In genomic region chr1:15423355-15424077, GRCh38 we compare ENCODE assay signal across 22 cellular contexts. TPM values are rescaled to one million over a fixed set of nuclear protein-coding genes. Genes with fewer than 3 reads are reported as not detected.
A peak's percentile ranks its signal among the peaks of the same experiment; 100 is the strongest.
DNase-seq lines count a peak whose midpoint lies in the region; ATAC-seq and TF ChIP-seq lines count a peak whose summit lies in the region.
"Had no signal": no experiment of that assay in that cellular context is flagged by ENCODE, and none has a peak within 500 bp of the region (broad histone marks: within the 10 kb centered on the region; RNA-seq: fewer than 3 reads in every experiment).

No MANE protein-coding gene starts in this region.

- TF ChIP-seq POLR2A in testis (IDR thresholded peaks at IDR 0.05): no peak

- peak overlapping the region; percentile 38 to 84 for H3K9ac ChIP-seq in mucosa of rectum (ENCODE audit: low read depth in 1 of 2, low read length in 2 of 2)
- H3K9ac ChIP-seq: GM23248, SK-N-SH had no signal

- no peaks in the 10 kb centered on the region for H3K9me3 Mint-ChIP-seq in activated T-cell treated with anti-CD3 and anti-CD28 coated beads, Interleukin-2, amount 50 U/mL, for 24 hours
- no peaks in the 10 kb centered on the region for H3K9me3 Mint-ChIP-seq in activated T-cell treated with anti-CD3 and anti-CD28 coated beads, Interleukin-2, amount 50 U/mL, for 4 hours
- H3K9me3 Mint-ChIP-seq: activated CD4-positive, alpha-beta T cell treated with anti-CD3 and anti-CD28 coated beads, Interleukin-2, amount 10 ng/mL, durations not matched to agents 24 days and 14 days; activated naive CD8-positive, alpha-beta T cell treated with anti-CD3 and anti-CD28 coated beads for 36 hours; stimulated activated naive CD8-positive, alpha-beta T cell treated with anti-CD3 and anti-CD28 coated beads, Interleukin-15, Interleukin-2, amounts not matched to agents 100 ng/mL and 50 ng/mL, for 24 hours had no signal

- no peak for ATAC-seq in activated T-cell treated with anti-CD3 and anti-CD28 coated beads, Interleukin-2, amount 50 U/mL, for 4 hours
- ATAC-seq in T-helper 17 cell (no peak), HG03469 (IDR thresholded peaks at IDR 0.05; ENCODE audit: unreplicated experiment) (no peak), GM19328 (IDR thresholded peaks at IDR 0.05; ENCODE audit: unreplicated experiment) (no peak)

- no peak for TF ChIP-seq CTCF in testis (IDR thresholded peaks at IDR 0.05)

- peaks cover 67% of the 10 kb centered on the region for H3K36me3 Mint-ChIP-seq in activated T-cell treated with anti-CD3 and anti-CD28 coated beads, Interleukin-2, amount 50 U/mL, for 24 hours (ENCODE audit: low read depth)
- peaks cover 8% of the 10 kb centered on the region for H3K36me3 Mint-ChIP-seq in activated T-cell treated with anti-CD3 and anti-CD28 coated beads, Interleukin-2, amount 50 U/mL, for 4 hours (ENCODE audit: insufficient read depth)
- peaks cover 8% of the 10 kb centered on the region for H3K36me3 Mint-ChIP-seq in T-helper 17 cell (ENCODE audit: low read depth)

- WGBS in testis, 2 donors: 70 to 78% methylated on average over 11 of the region's 11 CpGs

- H3K9me3 ChIP-seq in T-helper 17 cell (ENCODE audit: control insufficient read depth, low read length, poor library complexity, severe bottlenecking) (no peaks in the 10 kb centered on the region), mucosa of rectum (ENCODE audit: control insufficient read depth in 2 of 2, low read length in 2 of 2) (no peaks in the 10 kb centered on the region), testis (no peaks in the 10 kb centered on the region)
- H3K9me3 ChIP-seq: breast epithelium, Caco-2, esophagus squamous epithelium, SK-N-SH had no signal

- no peak overlapping the region for H3K4me3 Mint-ChIP-seq in activated T-cell treated with anti-CD3 and anti-CD28 coated beads, Interleukin-2, amount 50 U/mL, for 24 hours
- H3K4me3 Mint-ChIP-seq in activated T-cell treated with anti-CD3 and anti-CD28 coated beads, Interleukin-2, amount 50 U/mL, for 4 hours: no peak overlapping the region
- H3K4me3 Mint-ChIP-seq in T-helper 17 cell: peak overlapping the region; percentile 49
- H3K4me3 Mint-ChIP-seq: activated CD4-positive, alpha-beta T cell treated with anti-CD3 and anti-CD28 coated beads, Interleukin-2, amount 10 ng/mL, durations not matched to agents 24 days and 14 days; activated naive CD8-positive, alpha-beta T cell treated with anti-CD3 and anti-CD28 coated beads for 36 hours; stimulated activated naive CD8-positive, alpha-beta T cell treated with anti-CD3 and anti-CD28 coated beads, Interleukin-15, Interleukin-2, amounts not matched to agents 100 ng/mL and 50 ng/mL, for 24 hours had no signal

- no peak for DNase-seq in activated T-cell treated with anti-CD3 and anti-CD28 coated beads, Interleukin-2, amount 50 U/mL, for 24 hours
- no peak for DNase-seq in activated T-cell treated with anti-CD3 and anti-CD28 coated beads, Interleukin-2, amount 50 U/mL, for 4 hours
- DNase-seq in T-helper 17 cell: no peak
- no peak for DNase-seq in testis
- no peak for DNase-seq in medulla oblongata (ENCODE audit: extremely low spot score)
- DNase-seq: ACHN; activated CD4-positive, alpha-beta T cell treated with anti-CD3 and anti-CD28 coated beads, Interleukin-2, amount 10 ng/mL, durations not matched to agents 24 days and 14 days; activated naive CD8-positive, alpha-beta T cell treated with anti-CD3 and anti-CD28 coated beads for 36 hours; dorsolateral prefrontal cortex; esophagus squamous epithelium; GM23248; head of caudate nucleus; SK-N-SH had no signal

- H3K27ac Mint-ChIP-seq in activated T-cell treated with anti-CD3 and anti-CD28 coated beads, Interleukin-2, amount 50 U/mL, for 24 hours: peak overlapping the region; percentile 71
- H3K27ac Mint-ChIP-seq in T-helper 17 cell: peak overlapping the region; percentile 88
- H3K27ac Mint-ChIP-seq: activated CD4-positive, alpha-beta T cell treated with anti-CD3 and anti-CD28 coated beads, Interleukin-2, amount 10 ng/mL, durations not matched to agents 24 days and 14 days had no signal

- H3K27me3 ChIP-seq in mucosa of rectum (ENCODE audit: control insufficient read depth in 2 of 2, insufficient read depth in 2 of 2, low read length in 2 of 2) (no peaks in the 10 kb centered on the region), testis (no peaks in the 10 kb centered on the region)
- H3K27me3 ChIP-seq: breast epithelium, dorsolateral prefrontal cortex, esophagus squamous epithelium had no signal

- peak overlapping the region; percentile 96 for H3K27ac ChIP-seq in mucosa of rectum (ENCODE audit: low read depth in 2 of 2, low read length in 2 of 2)
- H3K27ac ChIP-seq in testis: peak overlapping the region; percentile 19 to 55
- H3K27ac ChIP-seq: breast epithelium, GM23248 had no signal

- intact Hi-C loops in testis (cut with DNase I; ENCODE audit: low total_unique reads): no loop called here

- H3K4me1 Mint-ChIP-seq in activated T-cell treated with anti-CD3 and anti-CD28 coated beads, Interleukin-2, amount 50 U/mL, for 24 hours (ENCODE audit: low read depth): peaks cover 25% of the 10 kb centered on the region
- H3K4me1 Mint-ChIP-seq in activated T-cell treated with anti-CD3 and anti-CD28 coated beads, Interleukin-2, amount 50 U/mL, for 4 hours (ENCODE audit: low read depth): peaks cover 17% of the 10 kb centered on the region
- H3K4me1 Mint-ChIP-seq in T-helper 17 cell: peaks cover 28% of the 10 kb centered on the region

- H3K36me3 ChIP-seq in mucosa of rectum (ENCODE audit: control insufficient read depth in 2 of 2, insufficient read depth in 2 of 2, low read length in 2 of 2): peaks cover 23% of the 10 kb centered on the region in 2 donors
- H3K36me3 ChIP-seq in testis (ENCODE audit: low read depth, missing control alignments): no peaks in the 10 kb centered on the region
- H3K36me3 ChIP-seq: breast epithelium had no signal

- H3K4me1 ChIP-seq in mucosa of rectum (ENCODE audit: control insufficient read depth in 2 of 2, insufficient read depth in 2 of 2, low read length in 2 of 2) (peaks cover 59 to 74% of the 10 kb centered on the region in 2 donors), testis (peaks cover 63% of the 10 kb centered on the region)
- H3K4me1 ChIP-seq: breast epithelium had no signal

- no peaks in the 10 kb centered on the region for H3K27me3 Mint-ChIP-seq in activated T-cell treated with anti-CD3 and anti-CD28 coated beads, Interleukin-2, amount 50 U/mL, for 24 hours
- no peaks in the 10 kb centered on the region for H3K27me3 Mint-ChIP-seq in activated T-cell treated with anti-CD3 and anti-CD28 coated beads, Interleukin-2, amount 50 U/mL, for 4 hours (ENCODE audit: low read depth)
- no peaks in the 10 kb centered on the region for H3K27me3 Mint-ChIP-seq in T-helper 17 cell
- H3K27me3 Mint-ChIP-seq: activated CD4-positive, alpha-beta T cell treated with anti-CD3 and anti-CD28 coated beads, Interleukin-2, amount 10 ng/mL, durations not matched to agents 24 days and 14 days; activated naive CD8-positive, alpha-beta T cell treated with anti-CD3 and anti-CD28 coated beads for 36 hours; stimulated activated naive CD8-positive, alpha-beta T cell treated with anti-CD3 and anti-CD28 coated beads, Interleukin-15, Interleukin-2, amounts not matched to agents 100 ng/mL and 50 ng/mL, for 24 hours had no signal

- peak overlapping the region; percentile 46 to 51 for H3K4me3 ChIP-seq in mucosa of rectum (ENCODE audit: low read length in 2 of 2)
- no peak overlapping the region for H3K4me3 ChIP-seq in testis
- H3K4me3 ChIP-seq: breast epithelium, dorsolateral prefrontal cortex, esophagus squamous epithelium, GM23248 had no signal

RNA-seq across cellular contexts. Expression of gene EFHD2, which starts 13.8 kb away (rescaled TPM):
- 10 to 100 TPM; 79.5 to 81.7 (median 80.0) TPM for total RNA-seq in activated T-cell treated with anti-CD3 and anti-CD28 coated beads, Interleukin-2, amount 50 U/mL, for 4 hours
- total RNA-seq in T-helper 17 cell (100 to 1,000 TPM; 135 to 197 TPM), testis (100 to 1,000 TPM; 308 to 384 TPM)
- 146 TPM for polyA plus RNA-seq in testis (ENCODE audit: insufficient read depth, low read depth, low replicate concordance)

RNA-seq across cellular contexts. Expression of gene CTRC, which starts 14.7 kb away (rescaled TPM):
- 1 to 10 TPM; 1.4 to 2.6 (median 1.5) TPM for total RNA-seq in activated T-cell treated with anti-CD3 and anti-CD28 coated beads, Interleukin-2, amount 50 U/mL, for 4 hours
- total RNA-seq in T-helper 17 cell (1 to 10 TPM; 2.7 to 2.9 TPM), testis (under 1 TPM; 0.50 to 0.55 TPM)
- polyA plus RNA-seq in testis (ENCODE audit: insufficient read depth, low read depth, low replicate concordance): 0.83 TPM
- total RNA-seq: activated CD4-positive, alpha-beta T cell treated with anti-CD3 and anti-CD28 coated beads, Interleukin-2, amount 10 ng/mL, durations not matched to agents 24 days and 14 days; Caco-2; esophagus squamous epithelium; GM23248; OCI-LY7 had no signal
- polyA plus RNA-seq: GM23248, keratinocyte had no signal

RNA-seq across cellular contexts. Expression of gene CELA2A, which starts 33.0 kb away (rescaled TPM):
- under 1 TPM; 0.52 to 0.83 (median 0.53) TPM for total RNA-seq in activated T-cell treated with anti-CD3 and anti-CD28 coated beads, Interleukin-2, amount 50 U/mL, for 4 hours
- total RNA-seq in T-helper 17 cell (not detected), testis (1 to 10 TPM; 3.7 to 4.8 TPM)
- 2.4 TPM for polyA plus RNA-seq in testis (ENCODE audit: insufficient read depth, low read depth, low replicate concordance)
- total RNA-seq: activated CD4-positive, alpha-beta T cell treated with anti-CD3 and anti-CD28 coated beads, Interleukin-2, amount 10 ng/mL, durations not matched to agents 24 days and 14 days; activated naive CD8-positive, alpha-beta T cell treated with anti-CD3 and anti-CD28 coated beads for 36 hours; breast epithelium; Caco-2; dorsolateral prefrontal cortex; esophagus squamous epithelium; GM23248; mononuclear cell; OCI-LY7 had no signal
- polyA plus RNA-seq: GM23248, keratinocyte, SK-N-SH had no signal

RNA-seq across cellular contexts. Expression of gene CELA2B, which starts 52.4 kb away (rescaled TPM):
- total RNA-seq in activated T-cell treated with anti-CD3 and anti-CD28 coated beads, Interleukin-2, amount 50 U/mL, for 4 hours: under 1 TPM in 1 of 3 donors, not detected in 2; 0.41 TPM
- total RNA-seq in T-helper 17 cell (not detected), testis (1 to 10 TPM; 3.3 to 3.7 TPM)
- 2.7 TPM for polyA plus RNA-seq in testis (ENCODE audit: insufficient read depth, low read depth, low replicate concordance)
- total RNA-seq: activated CD4-positive, alpha-beta T cell treated with anti-CD3 and anti-CD28 coated beads, Interleukin-2, amount 10 ng/mL, durations not matched to agents 24 days and 14 days; activated naive CD8-positive, alpha-beta T cell treated with anti-CD3 and anti-CD28 coated beads for 36 hours; breast epithelium; Caco-2; dorsolateral prefrontal cortex; esophagus squamous epithelium; GM23248; mononuclear cell; OCI-LY7 had no signal
- polyA plus RNA-seq: GM23248, keratinocyte, SK-N-SH had no signal

Comparison
In these comparisons a context has a peak if more than half of its experiments do, and no peak if none do; other contexts are left out.
1. H3K4me3 ChIP-seq: peak in mucosa of rectum (2 of 2); none in testis (0 of 2).